In genomic region chr7:74483402-74484336, GRCh38 we compare ENCODE assay signal across 11 cellular contexts. TPM values are rescaled to one million over a fixed set of nuclear protein-coding genes. Genes with fewer than 3 reads are reported as not detected.
DNase-seq lines count a peak whose midpoint lies in the region; ATAC-seq and TF ChIP-seq lines count a peak whose summit lies in the region.
"Had no signal": no experiment of that assay in that cellular context is flagged by ENCODE, and none has a peak within 500 bp of the region (broad histone marks: within the 10 kb centered on the region; RNA-seq: fewer than 3 reads in every experiment).

No MANE protein-coding gene starts in this region.

- H3K9ac ChIP-seq in SK-N-SH, result peak overlapping the region; percentile 22; the same call in 1 of the 2 replicates
- H3K9ac ChIP-seq: KMS-11 had no signal

- TF ChIP-seq CTCF in SK-N-SH (IDR thresholded peaks at IDR 0.05) (no peak), fibroblast of the aortic adventitia (IDR thresholded peaks at IDR 0.05; ENCODE audit: insufficient read depth, low read length) (no peak), gastrocnemius medialis (IDR thresholded peaks at IDR 0.05 in 4 of 5, conservative IDR thresholded peaks at IDR 0.05 in 1 of 5) (no peak)

- H3K36me3 ChIP-seq in SK-N-SH (replicated peaks in 1 of 2; ENCODE audit: control insufficient read depth in 1 of 2, insufficient read depth in 2 of 2, low read length in 1 of 2) (no peaks in the 10 kb centered on the region), gastrocnemius medialis (no peaks in the 10 kb centered on the region)

- no peak for TF ChIP-seq POLR2A in gastrocnemius medialis (IDR thresholded peaks at IDR 0.05)

- H3K27me3 ChIP-seq in SK-N-SH (ENCODE audit: insufficient read depth), result no peaks in the 10 kb centered on the region
- no peaks in the 10 kb centered on the region for H3K27me3 ChIP-seq in gastrocnemius medialis

- ATAC-seq in gastrocnemius medialis (no peak), HG02840 (IDR thresholded peaks at IDR 0.05; ENCODE audit: low FRiP score, unreplicated experiment) (no peak)
- ATAC-seq: activated T-helper 17 cell treated with anti-CD3 and anti-CD28 coated beads, Interleukin-2, amount 50 U/mL, for 72 hours had no signal

- peaks cover 34 to 37% of the 10 kb centered on the region in 2 experiments; a peak in 3 of 4 replicates for H3K4me1 ChIP-seq in SK-N-SH (ENCODE audit: control insufficient read depth in 1 of 2, insufficient read depth in 2 of 2, low read depth in 1 of 2, low read length in 1 of 2)
- H3K4me1 ChIP-seq in gastrocnemius medialis, result peaks cover 60 to 74% of the 10 kb centered on the region in 2 donors

- intact Hi-C loops in gastrocnemius medialis (cut with DNase I; ENCODE audit: low total_unique reads), result loop anchor here (1.0 to 10.0 kb wide), 3 partner anchors 19 to 1481 kb away; partner anchors contain the start of gene GTF2I

- peak overlapping the region; percentile 41 to 60 for H3K27ac ChIP-seq in SK-N-SH (ENCODE audit: low read depth in 2 of 2, low read length in 1 of 2)
- H3K27ac ChIP-seq in gastrocnemius medialis, result peak overlapping the region; percentile 93 to 100 (median 100)
- H3K27ac ChIP-seq: KMS-11 had no signal

- peaks cover 26% of the 10 kb centered on the region for H3F3A ChIP-seq in SK-N-SH (replicated peaks; ENCODE audit: insufficient read depth)

- POLR2A ChIA-PET in SK-N-SH (lab: Yijun Ruan, JAX), result no interaction called here

- in situ Hi-C loops in G401 (cut with HindIII; ENCODE audit: low sequenced_read_pairs), result no loop called here
- in situ Hi-C loops in gastrocnemius medialis (cut with MboI; ENCODE audit: low sequenced_read_pairs in 4 of 4), result loop anchor here in 1 of 4 donors (5.0 kb wide), 1 partner anchor 36 kb away; no protein-coding TSS in a partner anchor

- H3K4me2 ChIP-seq in SK-N-SH, result peak overlapping the region; percentile 69
- H3K4me2 ChIP-seq: KMS-11 had no signal

- TF ChIP-seq RAD21 in SK-N-SH (IDR thresholded peaks at IDR 0.05; ENCODE audit: low read length), result no peak

- no peak overlapping the region for H2AFZ ChIP-seq in SK-N-SH (ENCODE audit: low read depth)

- H3K79me2 ChIP-seq in SK-N-SH (ENCODE audit: insufficient read depth), result peaks cover 68% of the 10 kb centered on the region

- 54% methylated on average over 11 of the region's 11 CpGs for WGBS in SK-N-SH (ENCODE audit: low lambda C conversion rate)

- H3K9me3 ChIP-seq in SK-N-SH (no peaks in the 10 kb centered on the region), gastrocnemius medialis (no peaks in the 10 kb centered on the region)

- DNase-seq in G401 (ENCODE audit: low spot score) (peak; percentile 15), SK-N-SH (no peak), fibroblast of the aortic adventitia (ENCODE audit: low read depth) (peak; percentile 40), gastrocnemius medialis (peak in 1 of 2 donors; percentile 44), amygdala (lab: John Stamatoyannopoulos, UW) (no peak), retina (no peak), GOT3 (lab: John Stamatoyannopoulos, UW) (no peak)
- DNase-seq: glutamatergic neuron had no signal

- CTCF ChIA-PET in SK-N-SH (lab: Yijun Ruan, JAX), result interaction anchor here (1.2 to 1.3 kb wide), 2 partner anchors 24 to 34 kb away, joined by 3 to 8 read pairs; no protein-coding TSS in a partner anchor

- H4K20me1 ChIP-seq in SK-N-SH (ENCODE audit: insufficient read depth), result 0 out of 2 replicates have a peak, but pooled peaks cover 7% of the 10 kb centered on the region

- TF ChIP-seq EP300 in SK-N-SH (IDR thresholded peaks at IDR 0.05; ENCODE audit: borderline replicate concordance in 1 of 2, low read depth in 1 of 2, low read length in 1 of 2), result no peak

- H3K4me3 ChIP-seq in SK-N-SH (ENCODE audit: low read depth in 2 of 2, low read length in 1 of 2) (no peak overlapping the region), fibroblast of the aortic adventitia (ENCODE audit: low read depth, low read length) (no peak overlapping the region), gastrocnemius medialis (no peak overlapping the region)

- H3K9me2 ChIP-seq in SK-N-SH, result no peaks in the 10 kb centered on the region

TF ChIP-seq in SK-N-SH, 30 proteins besides CTCF, POLR2A, EP300 and RAD21:
- peak; percentile 21; the same call in 1 of the 2 replicates for TF ChIP-seq TCF12 (IDR thresholded peaks at IDR 0.05)
- TF ChIP-seq NFIC (IDR thresholded peaks at IDR 0.05; ENCODE audit: borderline replicate concordance), result peak; percentile 71
- peak; percentile 60; the same call in 1 of the 2 replicates for TF ChIP-seq TEAD4 (IDR thresholded peaks at IDR 0.05; ENCODE audit: borderline replicate concordance, insufficient read depth)
- peak; percentile 71; the same call in 1 of the 2 replicates for TF ChIP-seq YY1 (IDR thresholded peaks at IDR 0.05; ENCODE audit: low read depth)
- TF ChIP-seq USF1 (IDR thresholded peaks at IDR 0.05; ENCODE audit: borderline replicate concordance, low read depth), result no peak
- no peak for TF ChIP-seq USF2 (IDR thresholded peaks at IDR 0.05; ENCODE audit: borderline replicate concordance, low read depth, low read length)
- no peak for TF ChIP-seq FOSL2 (IDR thresholded peaks at IDR 0.05; ENCODE audit: borderline replicate concordance, low read depth)
- TF ChIP-seq SMC3 (IDR thresholded peaks at IDR 0.05; ENCODE audit: low read depth, low read length), result no peak
- no peak for TF ChIP-seq CHD2 (IDR thresholded peaks at IDR 0.05; ENCODE audit: low read length, partially characterized antibody)
- peak; percentile 49; the same call in 1 of the 2 replicates for TF ChIP-seq MAX (IDR thresholded peaks at IDR 0.05; ENCODE audit: low read depth)
- TF ChIP-seq GATA2 (CRISPR knock-in tag; IDR thresholded peaks at IDR 0.05), result no peak
TF ChIP-seq in SK-N-SH: peak in this region for 5.

RNA-seq across cellular contexts. Expression of gene GTF2IRD1, which starts 30.0 kb away (rescaled TPM):
- 19.4 and 28.3 TPM in 2 replicates for total RNA-seq in G401 (2014; rRNA removed; shearing (Covaris generic))
- 20.2 and 26.4 TPM in 2 replicates for polyA plus RNA-seq in SK-N-SH (2012; rRNA removed)
- 13.9 and 18.4 TPM in 2 replicates for polyA plus RNA-seq in SK-N-SH (2012; cell fraction: cytosol; rRNA removed)
- 29.0 and 37.8 TPM in 2 replicates for polyA plus RNA-seq in SK-N-SH (2012; cell fraction: nucleus; rRNA removed)
- total RNA-seq in fibroblast of the aortic adventitia (ENCODE audit: low replicate concordance) (5.9 and 6.4 TPM in 2 replicates), gastrocnemius medialis (100 to 1,000 TPM in 1 of 4 donors, 10 to 100 TPM in 3; 42.9 to 109 (median 77.0) TPM)

Comparison
In these comparisons a context has a peak if more than half of its experiments do, and no peak if none do; other contexts are left out.
1. DNase-seq: peak in G401 (single experiment) and fibroblast of the aortic adventitia (single experiment); none in SK-N-SH (single experiment), amygdala (0 of 56), retina (single experiment) and GOT3 (single experiment).